ENCODE assay signal across 7 cellular contexts in genomic region chr20:19866070-19866469, GRCh38.
"Had no signal": no experiment of that assay in that cellular context is flagged by ENCODE, and none has a peak within 500 bp of the region (broad histone marks: within the 10 kb centered on the region; RNA-seq: fewer than 3 reads in every experiment).

No MANE protein-coding gene starts in this region.

- H3K36me3 ChIP-seq: HAP-1 had no signal

- H3K4me1 ChIP-seq: HAP-1 had no signal

- H3K4me3 ChIP-seq: HAP-1, K562 had no signal

- H3K9me3 ChIP-seq: HAP-1 had no signal

- ATAC-seq: HCT116, K562 had no signal

- DNase-seq: GOT3, H7, IMR-90, KG1 had no signal
